21 cellular contexts compared by ENCODE assay signal in the genomic region with DNA sequence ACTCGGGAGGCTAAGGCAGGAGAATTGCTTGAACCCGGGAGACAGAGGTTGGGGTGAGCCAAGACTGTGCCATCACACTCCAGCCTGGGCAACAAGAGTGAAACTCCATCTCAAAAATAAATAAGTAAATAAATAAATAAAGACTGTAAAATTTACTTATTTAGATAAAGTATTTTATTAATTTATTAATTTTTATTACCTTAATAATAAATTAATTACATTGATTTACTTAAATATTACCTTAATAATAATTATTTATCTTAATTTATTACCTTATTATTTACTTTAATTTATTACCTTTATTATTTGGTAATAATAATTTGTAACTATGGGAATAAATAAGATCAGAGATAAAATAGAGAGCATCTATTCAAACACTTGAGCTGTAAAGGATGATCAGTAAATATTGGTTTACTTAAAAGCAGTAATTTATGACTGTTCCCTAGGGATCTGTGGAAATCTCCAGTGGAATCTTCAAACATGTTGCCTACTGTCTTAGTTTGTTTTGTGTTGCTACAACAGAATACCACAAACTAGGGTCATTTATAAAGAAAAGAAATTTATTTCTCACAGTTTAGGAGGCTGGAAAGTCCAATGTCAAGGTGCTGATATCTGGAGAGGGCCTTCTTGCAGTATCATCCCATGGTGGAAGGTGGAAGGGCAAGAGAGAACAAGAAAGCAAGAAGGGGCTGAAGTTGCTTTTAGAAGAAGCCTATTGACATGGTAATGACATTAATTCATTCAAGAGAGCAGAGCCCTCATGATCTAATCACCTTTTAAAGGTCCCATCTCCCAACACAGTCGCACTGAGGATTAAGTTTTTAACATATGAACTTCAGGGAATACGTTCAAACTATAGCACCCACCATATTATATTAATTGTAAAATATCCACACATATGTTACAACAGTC.
"Had no signal": no experiment of that assay in that cellular context is flagged by ENCODE, and none has a peak within 500 bp of the region (broad histone marks: within the 10 kb centered on the region; RNA-seq: fewer than 3 reads in every experiment).

No MANE protein-coding gene starts in this region.

- H3K27me3 Mint-ChIP-seq: stimulated activated naive CD8-positive, alpha-beta T cell treated with anti-CD3 and anti-CD28 coated beads, Interleukin-15, Interleukin-2, amounts not matched to agents 100 ng/mL and 50 ng/mL, for 24 hours had no signal

- H3K9me3 ChIP-seq: ascending aorta, right lobe of liver, suprapubic skin, upper lobe of right lung had no signal

- ATAC-seq: activated naive CD8-positive, alpha-beta T cell treated with anti-CD3 and anti-CD28 coated beads, Interleukin-2, amount 50 U/mL, for 24 hours; activated T-helper 17 cell treated with anti-CD3 and anti-CD28 coated beads, Interleukin-2, amount 50 U/mL, for 72 hours; left ventricle myocardium superior; right lobe of liver; upper lobe of right lung had no signal

- H3K27me3 ChIP-seq: ascending aorta, right lobe of liver, suprapubic skin, upper lobe of right lung had no signal

- FAIRE-seq: bronchial epithelial cell had no signal

- H3K36me3 Mint-ChIP-seq: memory B cell had no signal

- H3K4me1 ChIP-seq: ascending aorta, right lobe of liver, suprapubic skin, upper lobe of right lung had no signal

- H3K27ac Mint-ChIP-seq: activated naive CD8-positive, alpha-beta T cell treated with anti-CD3 and anti-CD28 coated beads, Interleukin-2, amount 50 U/mL, for 24 hours; activated T-helper 17 cell treated with anti-CD3 and anti-CD28 coated beads, Interleukin-2, amount 50 U/mL, for 72 hours; memory B cell; nephron progenitor cell; progenitor cell of endocrine pancreas; stimulated activated naive CD8-positive, alpha-beta T cell treated with anti-CD3 and anti-CD28 coated beads, Interleukin-15, Interleukin-2, amounts not matched to agents 100 ng/mL and 50 ng/mL, for 24 hours had no signal

- H3K27ac ChIP-seq: ascending aorta, right lobe of liver, suprapubic skin, upper lobe of right lung, VCaP had no signal

- H3K36me3 ChIP-seq: ascending aorta, right lobe of liver, suprapubic skin, upper lobe of right lung had no signal

- H3K4me3 ChIP-seq: ascending aorta, right lobe of liver, suprapubic skin, upper lobe of right lung had no signal

- DNase-seq: activated CD4-positive, alpha-beta T cell treated with anti-CD3 and anti-CD28 coated beads, Interleukin-2, amount 50 U/mL, for 48 hours; activated naive CD4-positive, alpha-beta T cell treated with Interleukin-2 at 50 U/mL for 16 hours; activated naive CD8-positive, alpha-beta T cell treated with anti-CD3 and anti-CD28 coated beads, Interleukin-2, amount 50 U/mL, for 24 hours; glutamatergic neuron; hypothalamus; kidney glomerular epithelial cell; left ventricle myocardium superior; nephron progenitor cell; occipital lobe; right lobe of liver; T-helper 1 cell; T1000; upper lobe of right lung had no signal

- H3K4me1 Mint-ChIP-seq: activated naive CD8-positive, alpha-beta T cell treated with anti-CD3 and anti-CD28 coated beads, Interleukin-2, amount 50 U/mL, for 24 hours; memory B cell had no signal

- H3K9me3 Mint-ChIP-seq: activated naive CD8-positive, alpha-beta T cell treated with anti-CD3 and anti-CD28 coated beads, Interleukin-2, amount 50 U/mL, for 24 hours; activated T-helper 17 cell treated with anti-CD3 and anti-CD28 coated beads, Interleukin-2, amount 50 U/mL, for 72 hours; memory B cell; nephron progenitor cell; stimulated activated naive CD8-positive, alpha-beta T cell treated with anti-CD3 and anti-CD28 coated beads, Interleukin-15, Interleukin-2, amounts not matched to agents 100 ng/mL and 50 ng/mL, for 24 hours had no signal

- H3K4me3 Mint-ChIP-seq: activated naive CD8-positive, alpha-beta T cell treated with anti-CD3 and anti-CD28 coated beads, Interleukin-2, amount 50 U/mL, for 24 hours; activated T-helper 17 cell treated with anti-CD3 and anti-CD28 coated beads, Interleukin-2, amount 50 U/mL, for 72 hours; memory B cell; nephron progenitor cell; stimulated activated naive CD8-positive, alpha-beta T cell treated with anti-CD3 and anti-CD28 coated beads, Interleukin-15, Interleukin-2, amounts not matched to agents 100 ng/mL and 50 ng/mL, for 24 hours had no signal
